In genomic region chr9:129783516-129784361, GRCh38 we compare ENCODE assay signal across 1 cellular context.
TF ChIP-seq lines count a peak whose summit lies in the region.

No MANE protein-coding gene starts in this region.

TF ChIP-seq in HepG2, 621 proteins besides CTCF, POLR2A, EP300 and RAD21 (continues in another document):
- TF ChIP-seq CREM (IDR thresholded peaks at IDR 0.05), result no peak
- no peak for TF ChIP-seq CREM (CRISPR knock-in tag; IDR thresholded peaks at IDR 0.05)
- TF ChIP-seq, protein P1, sequence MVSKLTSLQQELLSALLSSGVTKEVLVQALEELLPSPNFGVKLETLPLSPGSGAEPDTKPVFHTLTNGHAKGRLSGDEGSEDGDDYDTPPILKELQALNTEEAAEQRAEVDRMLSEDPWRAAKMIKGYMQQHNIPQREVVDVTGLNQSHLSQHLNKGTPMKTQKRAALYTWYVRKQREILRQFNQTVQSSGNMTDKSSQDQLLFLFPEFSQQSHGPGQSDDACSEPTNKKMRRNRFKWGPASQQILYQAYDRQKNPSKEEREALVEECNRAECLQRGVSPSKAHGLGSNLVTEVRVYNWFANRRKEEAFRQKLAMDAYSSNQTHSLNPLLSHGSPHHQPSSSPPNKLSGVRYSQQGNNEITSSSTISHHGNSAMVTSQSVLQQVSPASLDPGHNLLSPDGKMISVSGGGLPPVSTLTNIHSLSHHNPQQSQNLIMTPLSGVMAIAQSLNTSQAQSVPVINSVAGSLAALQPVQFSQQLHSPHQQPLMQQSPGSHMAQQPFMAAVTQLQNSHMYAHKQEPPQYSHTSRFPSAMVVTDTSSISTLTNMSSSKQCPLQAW (CRISPR knock-in tag; IDR thresholded peaks at IDR 0.05), result no peak; the same call in 1 of the 2 replicates
- no peak for TF ChIP-seq ZNF839 (CRISPR knock-in tag; IDR thresholded peaks at IDR 0.05; ENCODE audit: borderline replicate concordance)
- TF ChIP-seq ISL2 (CRISPR knock-in tag; IDR thresholded peaks at IDR 0.05), result no peak
- no peak for TF ChIP-seq CC2D1A (CRISPR knock-in tag; IDR thresholded peaks at IDR 0.05)
- TF ChIP-seq IRX3 (CRISPR knock-in tag; IDR thresholded peaks at IDR 0.05; ENCODE audit: borderline replicate concordance, low read depth), result no peak
- TF ChIP-seq ZKSCAN8 (CRISPR knock-in tag; IDR thresholded peaks at IDR 0.05; ENCODE audit: borderline replicate concordance), result 0 out of 2 replicates have a peak, but pooled peaks have one; percentile 49
- no peak for TF ChIP-seq ZFP1 (CRISPR knock-in tag; IDR thresholded peaks at IDR 0.05)
- TF ChIP-seq, protein P2, sequence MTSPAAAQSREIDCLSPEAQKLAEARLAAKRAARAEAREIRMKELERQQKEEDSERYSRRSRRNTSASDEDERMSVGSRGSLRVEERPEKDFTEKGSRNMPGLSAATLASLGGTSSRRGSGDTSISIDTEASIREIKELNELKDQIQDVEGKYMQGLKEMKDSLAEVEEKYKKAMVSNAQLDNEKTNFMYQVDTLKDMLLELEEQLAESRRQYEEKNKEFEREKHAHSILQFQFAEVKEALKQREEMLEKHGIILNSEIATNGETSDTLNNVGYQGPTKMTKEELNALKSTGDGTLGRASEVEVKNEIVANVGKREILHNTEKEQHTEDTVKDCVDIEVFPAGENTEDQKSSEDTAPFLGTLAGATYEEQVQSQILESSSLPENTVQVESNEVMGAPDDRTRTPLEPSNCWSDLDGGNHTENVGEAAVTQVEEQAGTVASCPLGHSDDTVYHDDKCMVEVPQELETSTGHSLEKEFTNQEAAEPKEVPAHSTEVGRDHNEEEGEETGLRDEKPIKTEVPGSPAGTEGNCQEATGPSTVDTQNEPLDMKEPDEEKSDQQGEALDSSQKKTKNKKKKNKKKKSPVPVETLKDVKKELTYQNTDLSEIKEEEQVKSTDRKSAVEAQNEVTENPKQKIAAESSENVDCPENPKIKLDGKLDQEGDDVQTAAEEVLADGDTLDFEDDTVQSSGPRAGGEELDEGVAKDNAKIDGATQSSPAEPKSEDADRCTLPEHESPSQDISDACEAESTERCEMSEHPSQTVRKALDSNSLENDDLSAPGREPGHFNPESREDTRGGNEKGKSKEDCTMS (CRISPR knock-in tag; conservative IDR thresholded peaks at IDR 0.05), result no peak
- no peak for TF ChIP-seq TOPORS (CRISPR knock-in tag; IDR thresholded peaks at IDR 0.05)
- no peak for TF ChIP-seq SMAD3 (CRISPR knock-in tag; IDR thresholded peaks at IDR 0.05)
- peak; percentile 34; the same call in 1 of the 2 replicates for TF ChIP-seq SALL1 (CRISPR knock-in tag; IDR thresholded peaks at IDR 0.05)
- TF ChIP-seq NR2C2 (CRISPR knock-in tag; IDR thresholded peaks at IDR 0.05; ENCODE audit: borderline replicate concordance), result no peak
- no peak for TF ChIP-seq RBAK (CRISPR knock-in tag; IDR thresholded peaks at IDR 0.05)
- peak; percentile 95 for TF ChIP-seq SMC3 (IDR thresholded peaks at IDR 0.05; ENCODE audit: low read length)
- TF ChIP-seq RAD51 (IDR thresholded peaks at IDR 0.05; ENCODE audit: borderline replicate concordance), result no peak
- TF ChIP-seq MIER3 (CRISPR knock-in tag; IDR thresholded peaks at IDR 0.05; ENCODE audit: borderline replicate concordance), result no peak
- TF ChIP-seq ZNF550 (CRISPR knock-in tag; IDR thresholded peaks at IDR 0.05; ENCODE audit: borderline replicate concordance), result no peak
- TF ChIP-seq YY1 (IDR thresholded peaks at IDR 0.05; ENCODE audit: insufficient read depth, insufficient replicate concordance, low read depth, low read length), result no peak
- TF ChIP-seq REPIN1 (CRISPR knock-in tag; IDR thresholded peaks at IDR 0.05; ENCODE audit: borderline replicate concordance, low read depth), result no peak
- no peak for TF ChIP-seq ZBTB42 (CRISPR knock-in tag; IDR thresholded peaks at IDR 0.05)
- no peak for TF ChIP-seq MTF1 (CRISPR knock-in tag; IDR thresholded peaks at IDR 0.05)
- TF ChIP-seq GFI1 (CRISPR knock-in tag; IDR thresholded peaks at IDR 0.05; ENCODE audit: borderline replicate concordance), result no peak
- no peak for TF ChIP-seq SRSF4 (IDR thresholded peaks at IDR 0.05; ENCODE audit: low read depth, low read length, poor library complexity, severe bottlenecking)
- TF ChIP-seq ZNF530 (CRISPR knock-in tag; IDR thresholded peaks at IDR 0.05; ENCODE audit: low read depth), result no peak
- TF ChIP-seq ZNF552 (CRISPR knock-in tag; IDR thresholded peaks at IDR 0.05; ENCODE audit: borderline replicate concordance), result no peak
- no peak for TF ChIP-seq GTF3A (CRISPR knock-in tag; conservative IDR thresholded peaks at IDR 0.05)
- no peak for TF ChIP-seq SYNCRIP (IDR thresholded peaks at IDR 0.05; ENCODE audit: insufficient read depth, low read depth, low read length)
- 0 out of 4 replicates have a peak, but pooled peaks of 1 of the 2 experiments have one; percentile 26 for TF ChIP-seq HMGXB4 (CRISPR knock-in tag; IDR thresholded peaks at IDR 0.05; ENCODE audit: borderline replicate concordance in 1 of 2, low read depth in 1 of 2)
- TF ChIP-seq ATAD3A (CRISPR knock-in tag; IDR thresholded peaks at IDR 0.05), result no peak
- TF ChIP-seq PHB2 (IDR thresholded peaks at IDR 0.05; ENCODE audit: partially characterized antibody), result no peak
- TF ChIP-seq, protein P3, sequence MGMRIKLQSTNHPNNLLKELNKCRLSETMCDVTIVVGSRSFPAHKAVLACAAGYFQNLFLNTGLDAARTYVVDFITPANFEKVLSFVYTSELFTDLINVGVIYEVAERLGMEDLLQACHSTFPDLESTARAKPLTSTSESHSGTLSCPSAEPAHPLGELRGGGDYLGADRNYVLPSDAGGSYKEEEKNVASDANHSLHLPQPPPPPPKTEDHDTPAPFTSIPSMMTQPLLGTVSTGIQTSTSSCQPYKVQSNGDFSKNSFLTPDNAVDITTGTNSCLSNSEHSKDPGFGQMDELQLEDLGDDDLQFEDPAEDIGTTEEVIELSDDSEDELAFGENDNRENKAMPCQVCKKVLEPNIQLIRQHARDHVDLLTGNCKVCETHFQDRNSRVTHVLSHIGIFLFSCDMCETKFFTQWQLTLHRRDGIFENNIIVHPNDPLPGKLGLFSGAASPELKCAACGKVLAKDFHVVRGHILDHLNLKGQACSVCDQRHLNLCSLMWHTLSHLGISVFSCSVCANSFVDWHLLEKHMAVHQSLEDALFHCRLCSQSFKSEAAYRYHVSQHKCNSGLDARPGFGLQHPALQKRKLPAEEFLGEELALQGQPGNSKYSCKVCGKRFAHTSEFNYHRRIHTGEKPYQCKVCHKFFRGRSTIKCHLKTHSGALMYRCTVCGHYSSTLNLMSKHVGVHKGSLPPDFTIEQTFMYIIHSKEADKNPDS (CRISPR knock-in tag; IDR thresholded peaks at IDR 0.05), result no peak
- TF ChIP-seq XRCC5 (optimal IDR thresholded peaks at IDR 0.05; ENCODE audit: low read length), result peak; percentile 61
- no peak for TF ChIP-seq FOXP4 (CRISPR knock-in tag; IDR thresholded peaks at IDR 0.05)
- TF ChIP-seq YEATS4 (CRISPR knock-in tag; IDR thresholded peaks at IDR 0.05; ENCODE audit: borderline replicate concordance), result no peak
- no peak for TF ChIP-seq POLR2AphosphoS5 (IDR thresholded peaks at IDR 0.05; ENCODE audit: low read depth, low read length)
- TF ChIP-seq, protein P4, sequence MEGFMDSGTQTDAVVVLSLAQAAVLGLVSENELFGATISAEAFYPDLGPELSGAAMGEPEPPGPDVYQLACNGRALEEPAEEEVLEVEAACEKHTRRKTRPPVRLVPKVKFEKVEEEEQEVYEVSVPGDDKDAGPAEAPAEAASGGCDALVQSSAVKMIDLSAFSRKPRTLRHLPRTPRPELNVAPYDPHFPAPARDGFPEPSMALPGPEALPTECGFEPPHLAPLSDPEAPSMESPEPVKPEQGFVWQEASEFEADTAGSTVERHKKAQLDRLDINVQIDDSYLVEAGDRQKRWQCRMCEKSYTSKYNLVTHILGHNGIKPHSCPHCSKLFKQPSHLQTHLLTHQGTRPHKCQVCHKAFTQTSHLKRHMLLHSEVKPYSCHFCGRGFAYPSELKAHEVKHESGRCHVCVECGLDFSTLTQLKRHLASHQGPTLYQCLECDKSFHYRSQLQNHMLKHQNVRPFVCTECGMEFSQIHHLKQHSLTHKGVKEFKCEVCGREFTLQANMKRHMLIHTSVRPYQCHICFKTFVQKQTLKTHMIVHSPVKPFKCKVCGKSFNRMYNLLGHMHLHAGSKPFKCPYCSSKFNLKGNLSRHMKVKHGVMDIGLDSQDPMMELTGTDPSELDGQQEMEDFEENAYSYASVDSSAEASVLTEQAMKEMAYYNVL (CRISPR knock-in tag; IDR thresholded peaks at IDR 0.05; ENCODE audit: borderline replicate concordance), result no peak
- no peak for TF ChIP-seq THAP9 (CRISPR knock-in tag; IDR thresholded peaks at IDR 0.05; ENCODE audit: borderline replicate concordance)
- TF ChIP-seq ZBTB20 (CRISPR knock-in tag; IDR thresholded peaks at IDR 0.05; ENCODE audit: borderline replicate concordance, low read depth), result no peak
- no peak for TF ChIP-seq EHMT2 (IDR thresholded peaks at IDR 0.05; ENCODE audit: borderline replicate concordance, low read depth, low read length)
- TF ChIP-seq ZNF12 (CRISPR knock-in tag; IDR thresholded peaks at IDR 0.05), result no peak
- no peak for TF ChIP-seq ZNF496 (CRISPR knock-in tag; IDR thresholded peaks at IDR 0.05; ENCODE audit: insufficient replicate concordance)
- TF ChIP-seq, protein P5, sequence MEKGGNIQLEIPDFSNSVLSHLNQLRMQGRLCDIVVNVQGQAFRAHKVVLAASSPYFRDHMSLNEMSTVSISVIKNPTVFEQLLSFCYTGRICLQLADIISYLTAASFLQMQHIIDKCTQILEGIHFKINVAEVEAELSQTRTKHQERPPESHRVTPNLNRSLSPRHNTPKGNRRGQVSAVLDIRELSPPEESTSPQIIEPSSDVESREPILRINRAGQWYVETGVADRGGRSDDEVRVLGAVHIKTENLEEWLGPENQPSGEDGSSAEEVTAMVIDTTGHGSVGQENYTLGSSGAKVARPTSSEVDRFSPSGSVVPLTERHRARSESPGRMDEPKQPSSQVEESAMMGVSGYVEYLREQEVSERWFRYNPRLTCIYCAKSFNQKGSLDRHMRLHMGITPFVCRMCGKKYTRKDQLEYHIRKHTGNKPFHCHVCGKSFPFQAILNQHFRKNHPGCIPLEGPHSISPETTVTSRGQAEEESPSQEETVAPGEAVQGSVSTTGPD (CRISPR knock-in tag; IDR thresholded peaks at IDR 0.05), result no peak
- no peak for TF ChIP-seq SATB2 (CRISPR knock-in tag; IDR thresholded peaks at IDR 0.05)
- no peak for TF ChIP-seq ZNF350 (CRISPR knock-in tag; IDR thresholded peaks at IDR 0.05; ENCODE audit: borderline replicate concordance, low read depth)
- no peak for TF ChIP-seq ZNF878 (CRISPR knock-in tag; IDR thresholded peaks at IDR 0.05)
- no peak for TF ChIP-seq ZFP91 (CRISPR knock-in tag; IDR thresholded peaks at IDR 0.05; ENCODE audit: borderline replicate concordance)
